9 cellular contexts compared by ENCODE assay signal in genomic region chr16:55494994-55495421, GRCh38. TPM values are rescaled to one million over a fixed set of nuclear protein-coding genes. Genes with fewer than 3 reads are reported as not detected.
DNase-seq lines count a peak whose midpoint lies in the region; ATAC-seq and TF ChIP-seq lines count a peak whose summit lies in the region.
"Had no signal": no experiment of that assay in that cellular context is flagged by ENCODE, and none has a peak within 500 bp of the region (broad histone marks: within the 10 kb centered on the region; RNA-seq: fewer than 3 reads in every experiment).

No MANE protein-coding gene starts in this region.

- in situ Hi-C loops in astrocyte of the spinal cord (cut with HindIII; ENCODE audit: low sequenced_read_pairs) = no loop called here

- no peaks in the 10 kb centered on the region for H3K36me3 ChIP-seq in thyroid gland
- H3K36me3 ChIP-seq: BLaER1 treated with 17β-estradiol and CSF1 and Interleukin-3, amounts not matched to agents 10 nM and 100 nM had no signal

- H3K27ac ChIP-seq in thyroid gland = peak overlapping the region in 2 of 3 donors; percentile 78 to 85
- H3K27ac ChIP-seq: BLaER1 treated with 17β-estradiol and CSF1 and Interleukin-3, amounts not matched to agents 10 nM and 100 nM had no signal

- no peak for TF ChIP-seq POLR2A in thyroid gland (IDR thresholded peaks at IDR 0.05)

- 55 to 57% methylated on average over 3 of the region's 3 CpGs for WGBS in thyroid gland, 2 donors

- no peaks in the 10 kb centered on the region for H3K9me3 ChIP-seq in thyroid gland
- H3K9me3 ChIP-seq: BLaER1 treated with 17β-estradiol and CSF1 and Interleukin-3, amounts not matched to agents 10 nM and 100 nM had no signal

- no peak for ATAC-seq in HG03432 (IDR thresholded peaks at IDR 0.05; ENCODE audit: unreplicated experiment)

- no peaks in the 10 kb centered on the region for H3K27me3 ChIP-seq in thyroid gland
- H3K27me3 ChIP-seq: BLaER1 treated with 17β-estradiol and CSF1 and Interleukin-3, amounts not matched to agents 10 nM and 100 nM had no signal

- no peak overlapping the region for H3K27ac Mint-ChIP-seq in immature natural killer cell
- no peak overlapping the region for H3K27ac Mint-ChIP-seq in activated CD4-positive, alpha-beta T cell treated with anti-CD3 and anti-CD28 coated beads, Interleukin-2, amount 10 ng/mL, durations not matched to agents 7 days and 5 days

- H3K9me3 Mint-ChIP-seq in immature natural killer cell = no peaks in the 10 kb centered on the region
- no peaks in the 10 kb centered on the region for H3K9me3 Mint-ChIP-seq in activated CD4-positive, alpha-beta T cell treated with anti-CD3 and anti-CD28 coated beads, Interleukin-2, amount 10 ng/mL, durations not matched to agents 7 days and 5 days

- peak; percentile 14 for DNase-seq in SIG-M5 treated with dmso at 0.1 percent for 504 hours (lab: John Stamatoyannopoulos, UW; ENCODE audit: unreplicated experiment)
- DNase-seq in SIG-M5 (lab: John Stamatoyannopoulos, UW) = no peak
- peak; percentile 91 for DNase-seq in astrocyte of the spinal cord (ENCODE audit: low read depth, low spot score)
- peak; percentile 70 for DNase-seq in islet precursor cell
- peak; percentile 62 to 66 for DNase-seq in thyroid gland
- no peak for DNase-seq in immature natural killer cell
- no peak for DNase-seq in activated CD4-positive, alpha-beta T cell treated with anti-CD3 and anti-CD28 coated beads, Interleukin-2, amount 10 ng/mL, durations not matched to agents 7 days and 5 days

- peaks cover 11 to 38% of the 10 kb centered on the region in 2 donors for H3K4me1 ChIP-seq in thyroid gland

- H3K4me1 Mint-ChIP-seq in immature natural killer cell = no peaks in the 10 kb centered on the region
- H3K4me1 Mint-ChIP-seq in activated CD4-positive, alpha-beta T cell treated with anti-CD3 and anti-CD28 coated beads, Interleukin-2, amount 10 ng/mL, durations not matched to agents 7 days and 5 days = peaks cover 9% of the 10 kb centered on the region

- intact Hi-C loops in thyroid gland (cut with DNase I) = no loop called here

- H3K4me3 ChIP-seq in astrocyte of the spinal cord (ENCODE audit: low read depth, low read length) = no peak overlapping the region
- no peak overlapping the region for H3K4me3 ChIP-seq in thyroid gland (replicated peaks in 1 of 3)
- H3K4me3 ChIP-seq: BLaER1 treated with 17β-estradiol and CSF1 and Interleukin-3, amounts not matched to agents 10 nM and 100 nM had no signal

- no peak overlapping the region for H3K4me3 Mint-ChIP-seq in immature natural killer cell
- no peak overlapping the region for H3K4me3 Mint-ChIP-seq in activated CD4-positive, alpha-beta T cell treated with anti-CD3 and anti-CD28 coated beads, Interleukin-2, amount 10 ng/mL, durations not matched to agents 7 days and 5 days

- peaks cover 0 to 3% (median 2%) of the 10 kb centered on the region in 3 donors for H3K27me3 Mint-ChIP-seq in immature natural killer cell (ENCODE audit: low read depth in 3 of 3)
- no peaks in the 10 kb centered on the region for H3K27me3 Mint-ChIP-seq in activated CD4-positive, alpha-beta T cell treated with anti-CD3 and anti-CD28 coated beads, Interleukin-2, amount 10 ng/mL, durations not matched to agents 7 days and 5 days

- CTCF ChIA-PET in activated CD4-positive, alpha-beta T cell treated with anti-CD3 and anti-CD28 coated beads, Interleukin-2, amount 10 ng/mL, durations not matched to agents 7 days and 5 days (lab: Charles Lee) = no interaction called here

- TF ChIP-seq CTCF in astrocyte of the spinal cord (IDR thresholded peaks at IDR 0.05; ENCODE audit: low read depth, low read length) (peak; percentile 47), thyroid gland (IDR thresholded peaks at IDR 0.05) (peak in 4 of 6 experiments; percentile 43 to 67 (median 56))

- POLR2A ChIA-PET in activated CD4-positive, alpha-beta T cell treated with anti-CD3 and anti-CD28 coated beads, Interleukin-2, amount 10 ng/mL, durations not matched to agents 7 days and 5 days (lab: Charles Lee) = no interaction called here

- no peaks in the 10 kb centered on the region for H3K36me3 Mint-ChIP-seq in immature natural killer cell
- no peaks in the 10 kb centered on the region for H3K36me3 Mint-ChIP-seq in activated CD4-positive, alpha-beta T cell treated with anti-CD3 and anti-CD28 coated beads, Interleukin-2, amount 10 ng/mL, durations not matched to agents 7 days and 5 days (ENCODE audit: low read depth)

RNA-seq across cellular contexts. Expression of gene LPCAT2, which starts 13.9 kb away (rescaled TPM):
- 100 to 1,000 TPM; 115 to 274 (median 214) TPM for total RNA-seq in thyroid gland
- polyA plus RNA-seq in immature natural killer cell = 1 to 10 TPM in 2 of 3 donors, under 1 TPM in 1; 0.72 to 3.3 (median 2.6) TPM
- total RNA-seq in activated CD4-positive, alpha-beta T cell treated with anti-CD3 and anti-CD28 coated beads, Interleukin-2, amount 10 ng/mL, durations not matched to agents 7 days and 5 days = under 1 TPM; 0.30 to 0.87 TPM

RNA-seq across cellular contexts. Expression of gene MMP2, which starts 16.0 kb away (rescaled TPM):
- total RNA-seq in thyroid gland = 100 to 1,000 TPM in 3 of 4 donors, 10 to 100 TPM in 1; 94.9 to 286 (median 216) TPM
- polyA plus RNA-seq in immature natural killer cell = not detected
- not detected for total RNA-seq in activated CD4-positive, alpha-beta T cell treated with anti-CD3 and anti-CD28 coated beads, Interleukin-2, amount 10 ng/mL, durations not matched to agents 7 days and 5 days

Comparison
In these comparisons a context has a peak if more than half of its experiments do, and no peak if none do; other contexts are left out.
1. DNase-seq: peak in SIG-M5 treated with dmso at 0.1 percent for 504 hours (single experiment), astrocyte of the spinal cord (single experiment), islet precursor cell (single experiment) and thyroid gland (2 of 2); none in SIG-M5 (single experiment), immature natural killer cell (0 of 3) and activated CD4-positive, alpha-beta T cell treated with anti-CD3 and anti-CD28 coated beads, Interleukin-2, amount 10 ng/mL, durations not matched to agents 7 days and 5 days (single experiment).
2. RNA of gene LPCAT2, which starts 13.9 kb away (total RNA-seq): 115 to 274 TPM in thyroid gland; 0.30 to 0.87 TPM in activated CD4-positive, alpha-beta T cell treated with anti-CD3 and anti-CD28 coated beads, Interleukin-2, amount 10 ng/mL, durations not matched to agents 7 days and 5 days; every median in the first group is over 10 times any median in the second.
3. RNA of gene MMP2, which starts 16.0 kb away (total RNA-seq): 94.9 to 286 TPM in thyroid gland; not detected in activated CD4-positive, alpha-beta T cell treated with anti-CD3 and anti-CD28 coated beads, Interleukin-2, amount 10 ng/mL, durations not matched to agents 7 days and 5 days; every median in the first group is over 10 times any median in the second.